1 cellular context compared by ENCODE assay signal in genomic region chr7:149714081-149714909, GRCh38.
TF ChIP-seq lines count a peak whose summit lies in the region.

No MANE protein-coding gene starts in this region.

TF ChIP-seq in K562, 482 proteins besides CTCF, POLR2A, EP300 and RAD21 (continued from another document and continues in another):
- TF ChIP-seq ZNF407 (IDR thresholded peaks at IDR 0.05; ENCODE audit: low read depth) (no peak), HCFC1 (IDR thresholded peaks at IDR 0.05; ENCODE audit: low read depth, low read length) (peak; percentile 90), HNRNPLL (IDR thresholded peaks at IDR 0.05; ENCODE audit: low read depth, low read length, poor library complexity, severe bottlenecking) (no peak), NR1H2 (CRISPR knock-in tag; IDR thresholded peaks at IDR 0.05) (no peak), TEAD4 (IDR thresholded peaks at IDR 0.05; ENCODE audit: low read length) (peak; percentile 25; the same call in 1 of the 2 replicates), TEAD4 (CRISPR knock-in tag; IDR thresholded peaks at IDR 0.05; ENCODE audit: borderline replicate concordance) (no peak; the same call in 1 of the 2 replicates), DDX20 (tag; IDR thresholded peaks at IDR 0.05; ENCODE audit: low read depth) (no peak), MYBL2 (IDR thresholded peaks at IDR 0.05; ENCODE audit: low read depth) (no peak), MYBL2 (CRISPR knock-in tag; IDR thresholded peaks at IDR 0.05; ENCODE audit: borderline replicate concordance) (no peak), LARP7 (IDR thresholded peaks at IDR 0.05) (0 out of 2 replicates have a peak, but pooled peaks have one; percentile 18), ZNF655 (CRISPR knock-in tag; IDR thresholded peaks at IDR 0.05) (no peak), KLF13 (tag; IDR thresholded peaks at IDR 0.05; ENCODE audit: borderline replicate concordance, low read depth) (no peak), SPI1 (IDR thresholded peaks at IDR 0.05; ENCODE audit: borderline replicate concordance, low read depth, low read length) (no peak), TEAD2 (tag; IDR thresholded peaks at IDR 0.05) (no peak), CREB3 (tag; conservative IDR thresholded peaks at IDR 0.05; ENCODE audit: low read depth) (no peak), MGA (IDR thresholded peaks at IDR 0.05) (peak; percentile 56), NONO (IDR thresholded peaks at IDR 0.05; ENCODE audit: low read depth in 2 of 2, low read length in 1 of 2) (no peak), HOXB6 (CRISPR knock-in tag; IDR thresholded peaks at IDR 0.05; ENCODE audit: borderline replicate concordance) (no peak), SMAD3 (CRISPR knock-in tag; conservative IDR thresholded peaks at IDR 0.05) (no peak), MCM5 (IDR thresholded peaks at IDR 0.05; ENCODE audit: low read depth) (no peak), ZNF253 (CRISPR knock-in tag; conservative IDR thresholded peaks at IDR 0.05) (no peak), NFIC (IDR thresholded peaks at IDR 0.05) (peak; percentile 20), KLF1 (tag; IDR thresholded peaks at IDR 0.05) (no peak), TCF3 (CRISPR knock-in tag; IDR thresholded peaks at IDR 0.05) (peak; percentile 25; the same call in 1 of the 2 replicates), ZNF12 (CRISPR knock-in tag; IDR thresholded peaks at IDR 0.05) (peak; percentile 26; the same call in 1 of the 2 replicates), XRCC4 (IDR thresholded peaks at IDR 0.05; ENCODE audit: extremely low read depth, insufficient read depth, insufficient read length) (no peak), TAL1 (IDR thresholded peaks at IDR 0.05) (no peak)
- TF ChIP-seq, protein P1, sequence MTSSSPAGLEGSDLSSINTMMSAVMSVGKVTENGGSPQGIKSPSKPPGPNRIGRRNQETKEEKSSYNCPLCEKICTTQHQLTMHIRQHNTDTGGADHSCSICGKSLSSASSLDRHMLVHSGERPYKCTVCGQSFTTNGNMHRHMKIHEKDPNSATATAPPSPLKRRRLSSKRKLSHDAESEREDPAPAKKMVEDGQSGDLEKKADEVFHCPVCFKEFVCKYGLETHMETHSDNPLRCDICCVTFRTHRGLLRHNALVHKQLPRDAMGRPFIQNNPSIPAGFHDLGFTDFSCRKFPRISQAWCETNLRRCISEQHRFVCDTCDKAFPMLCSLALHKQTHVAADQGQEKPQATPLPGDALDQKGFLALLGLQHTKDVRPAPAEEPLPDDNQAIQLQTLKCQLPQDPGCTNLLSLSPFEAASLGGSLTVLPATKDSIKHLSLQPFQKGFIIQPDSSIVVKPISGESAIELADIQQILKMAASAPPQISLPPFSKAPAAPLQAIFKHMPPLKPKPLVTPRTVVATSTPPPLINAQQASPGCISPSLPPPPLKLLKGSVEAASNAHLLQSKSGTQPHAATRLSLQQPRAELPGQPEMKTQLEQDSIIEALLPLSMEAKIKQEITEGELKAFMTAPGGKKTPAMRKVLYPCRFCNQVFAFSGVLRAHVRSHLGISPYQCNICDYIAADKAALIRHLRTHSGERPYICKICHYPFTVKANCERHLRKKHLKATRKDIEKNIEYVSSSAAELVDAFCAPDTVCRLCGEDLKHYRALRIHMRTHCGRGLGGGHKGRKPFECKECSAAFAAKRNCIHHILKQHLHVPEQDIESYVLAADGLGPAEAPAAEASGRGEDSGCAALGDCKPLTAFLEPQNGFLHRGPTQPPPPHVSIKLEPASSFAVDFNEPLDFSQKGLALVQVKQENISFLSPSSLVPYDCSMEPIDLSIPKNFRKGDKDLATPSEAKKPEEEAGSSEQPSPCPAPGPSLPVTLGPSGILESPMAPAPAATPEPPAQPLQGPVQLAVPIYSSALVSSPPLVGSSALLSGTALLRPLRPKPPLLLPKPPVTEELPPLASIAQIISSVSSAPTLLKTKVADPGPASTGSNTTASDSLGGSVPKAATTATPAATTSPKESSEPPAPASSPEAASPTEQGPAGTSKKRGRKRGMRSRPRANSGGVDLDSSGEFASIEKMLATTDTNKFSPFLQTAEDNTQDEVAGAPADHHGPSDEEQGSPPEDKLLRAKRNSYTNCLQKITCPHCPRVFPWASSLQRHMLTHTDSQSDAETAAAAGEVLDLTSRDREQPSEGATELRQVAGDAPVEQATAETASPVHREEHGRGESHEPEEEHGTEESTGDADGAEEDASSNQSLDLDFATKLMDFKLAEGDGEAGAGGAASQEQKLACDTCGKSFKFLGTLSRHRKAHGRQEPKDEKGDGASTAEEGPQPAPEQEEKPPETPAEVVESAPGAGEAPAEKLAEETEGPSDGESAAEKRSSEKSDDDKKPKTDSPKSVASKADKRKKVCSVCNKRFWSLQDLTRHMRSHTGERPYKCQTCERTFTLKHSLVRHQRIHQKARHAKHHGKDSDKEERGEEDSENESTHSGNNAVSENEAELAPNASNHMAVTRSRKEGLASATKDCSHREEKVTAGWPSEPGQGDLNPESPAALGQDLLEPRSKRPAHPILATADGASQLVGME (CRISPR knock-in tag; IDR thresholded peaks at IDR 0.05), result no peak
